24 cellular contexts compared by ENCODE assay signal in genomic region chr22:43257549-43257948, GRCh38.
DNase-seq lines count a peak whose midpoint lies in the region; ATAC-seq, FAIRE-seq and TF ChIP-seq lines count a peak whose summit lies in the region.
"Had no signal": no experiment of that assay in that cellular context is flagged by ENCODE, and none has a peak within 500 bp of the region (broad histone marks: within the 10 kb centered on the region; RNA-seq: fewer than 3 reads in every experiment).

No MANE protein-coding gene starts in this region.

- H3K4me3 Mint-ChIP-seq in immature natural killer cell (peak overlapping the region; percentile 81 to 89 (median 84)), GM23338 (no peak overlapping the region)
- H3K4me3 Mint-ChIP-seq in activated T-cell treated with anti-CD3 and anti-CD28 coated beads, Interleukin-2, amount 50 U/mL, for 72 hours, result no peak overlapping the region
- H3K4me3 Mint-ChIP-seq: activated B cell treated with CpG ODN at 0.5 μM for 24 hours; activated naive CD8-positive, alpha-beta T cell treated with anti-CD3 and anti-CD28 coated beads, Interleukin-2, amount 10 ng/mL, durations not matched to agents 7 days and 5 days; activated T-helper 17 cell treated with anti-CD3 and anti-CD28 coated beads, Interleukin-2, amount 50 U/mL, for 72 hours; B cell had no signal

- H3K27ac Mint-ChIP-seq in immature natural killer cell (peak overlapping the region; percentile 83 to 94 (median 92)), GM23338 (no peak overlapping the region)
- no peak overlapping the region for H3K27ac Mint-ChIP-seq in activated T-cell treated with anti-CD3 and anti-CD28 coated beads, Interleukin-2, amount 50 U/mL, for 72 hours
- H3K27ac Mint-ChIP-seq: activated B cell treated with CpG ODN at 0.5 μM for 24 hours; activated naive CD8-positive, alpha-beta T cell treated with anti-CD3 and anti-CD28 coated beads, Interleukin-2, amount 10 ng/mL, durations not matched to agents 7 days and 5 days; activated T-helper 17 cell treated with anti-CD3 and anti-CD28 coated beads, Interleukin-2, amount 50 U/mL, for 72 hours; B cell had no signal

- H3K27me3 ChIP-seq in bronchial epithelial cell (ENCODE audit: control insufficient read depth, insufficient read depth, low read length) (peaks cover 12% of the 10 kb centered on the region), GM23338 (ENCODE audit: insufficient read depth) (no peaks in the 10 kb centered on the region)

- no peak overlapping the region for H2AFZ ChIP-seq in GM23338

- DNase-seq in left ventricle myocardium superior, result no peak
- DNase-seq in cardiac septum (ENCODE audit: low spot score), result no peak
- DNase-seq in bronchial epithelial cell (ENCODE audit: low read depth), result peak; percentile 9
- DNase-seq in immature natural killer cell, result no peak
- DNase-seq in globus pallidus (ENCODE audit: low spot score), result no peak
- DNase-seq in GM23338 (ENCODE audit: low spot score), result no peak
- DNase-seq in stimulated activated CD4-positive, alpha-beta T cell treated with anti-CD3 and anti-CD28 coated beads, Interleukin-4, amount 100 ng/mL, for 1 hour, result no peak
- DNase-seq in activated T-cell treated with anti-CD3 and anti-CD28 coated beads, Interleukin-2, amount 50 U/mL, for 72 hours, result no peak
- DNase-seq: activated B cell treated with CpG ODN at 0.5 μM for 24 hours; activated CD4-positive, alpha-beta T cell treated with anti-CD3 and anti-CD28 coated beads, Interleukin-2, amount 50 U/mL, for 4 hours; activated naive CD8-positive, alpha-beta T cell treated with anti-CD3 and anti-CD28 coated beads, Interleukin-2, amount 10 ng/mL, durations not matched to agents 7 days and 5 days; kidney glomerular epithelial cell; mesenchymal stem cell; NCI-H1092 treated with DMSO at 0.1 percent for 48 hours; NCI-H1930; NCI-H226; occipital lobe; SHP77 had no signal

- H3F3A ChIP-seq in GM23338 (replicated peaks; ENCODE audit: low read depth), result no peaks in the 10 kb centered on the region

- no peak overlapping the region for H3K4me2 ChIP-seq in GM23338
- H3K4me2 ChIP-seq: A549 had no signal

- TF ChIP-seq CTCF in bronchial epithelial cell (IDR thresholded peaks at IDR 0.05; ENCODE audit: insufficient read depth, low read length, severe bottlenecking) (no peak), GM23338 (conservative IDR thresholded peaks at IDR 0.05; ENCODE audit: low read depth in 2 of 2) (no peak)

- ATAC-seq in left ventricle myocardium superior, result peak; percentile 25
- no peak for ATAC-seq in GM23338
- no peak for ATAC-seq in activated T-cell treated with anti-CD3 and anti-CD28 coated beads, Interleukin-2, amount 50 U/mL, for 72 hours (replicated peaks in 1 of 2)
- ATAC-seq: A549; activated T-helper 17 cell treated with anti-CD3 and anti-CD28 coated beads, Interleukin-2, amount 50 U/mL, for 72 hours had no signal

- H3K27me3 Mint-ChIP-seq in immature natural killer cell (ENCODE audit: low read depth in 3 of 3), result peaks cover 7 to 25% (median 13%) of the 10 kb centered on the region in 3 donors
- H3K27me3 Mint-ChIP-seq in GM23338 (ENCODE audit: insufficient read depth, low read depth, poor library complexity), result peaks cover 15% of the 10 kb centered on the region
- peaks cover 17% of the 10 kb centered on the region for H3K27me3 Mint-ChIP-seq in activated T-cell treated with anti-CD3 and anti-CD28 coated beads, Interleukin-2, amount 50 U/mL, for 72 hours (ENCODE audit: low read depth)
- H3K27me3 Mint-ChIP-seq: activated T-helper 17 cell treated with anti-CD3 and anti-CD28 coated beads, Interleukin-2, amount 50 U/mL, for 72 hours had no signal

- H3K4me1 Mint-ChIP-seq in immature natural killer cell, result peaks cover 59 to 68% of the 10 kb centered on the region in 2 donors
- peaks cover 3% of the 10 kb centered on the region; the same call in 2 of the 3 replicates for H3K4me1 Mint-ChIP-seq in GM23338
- no peaks in the 10 kb centered on the region for H3K4me1 Mint-ChIP-seq in activated T-cell treated with anti-CD3 and anti-CD28 coated beads, Interleukin-2, amount 50 U/mL, for 72 hours (ENCODE audit: low read depth)
- H3K4me1 Mint-ChIP-seq: activated T-helper 17 cell treated with anti-CD3 and anti-CD28 coated beads, Interleukin-2, amount 50 U/mL, for 72 hours had no signal

- H3K27ac ChIP-seq in GM23338 (ENCODE audit: low read depth), result no peak overlapping the region
- H3K27ac ChIP-seq: A549, skin epidermis had no signal

- H3K9me3 Mint-ChIP-seq in immature natural killer cell (peaks cover 0 to 2% (median 0%) of the 10 kb centered on the region in 6 donors), GM23338 (no peaks in the 10 kb centered on the region)
- H3K9me3 Mint-ChIP-seq in activated T-cell treated with anti-CD3 and anti-CD28 coated beads, Interleukin-2, amount 50 U/mL, for 72 hours, result no peaks in the 10 kb centered on the region
- H3K9me3 Mint-ChIP-seq: activated B cell treated with CpG ODN at 0.5 μM for 24 hours; activated naive CD8-positive, alpha-beta T cell treated with anti-CD3 and anti-CD28 coated beads, Interleukin-2, amount 10 ng/mL, durations not matched to agents 7 days and 5 days; activated T-helper 17 cell treated with anti-CD3 and anti-CD28 coated beads, Interleukin-2, amount 50 U/mL, for 72 hours had no signal

- H4K20me1 ChIP-seq in GM23338 (replicated peaks; ENCODE audit: insufficient read depth), result no peaks in the 10 kb centered on the region

- no peaks in the 10 kb centered on the region for H3K79me2 ChIP-seq in GM23338 (replicated peaks; ENCODE audit: insufficient read depth)

- FAIRE-seq in bronchial epithelial cell (lab: Jason Lieb, UNC), result no peak
- FAIRE-seq: A549, H54, urothelium cell line had no signal

- H3K36me3 Mint-ChIP-seq in immature natural killer cell, result peaks cover 0 to 7% (median 4%) of the 10 kb centered on the region in 3 donors
- H3K36me3 Mint-ChIP-seq in GM23338 (ENCODE audit: low read depth), result no peaks in the 10 kb centered on the region; the same call in 2 of the 3 replicates
- no peaks in the 10 kb centered on the region for H3K36me3 Mint-ChIP-seq in activated T-cell treated with anti-CD3 and anti-CD28 coated beads, Interleukin-2, amount 50 U/mL, for 72 hours (ENCODE audit: insufficient read depth in 2 of 2)
- H3K36me3 Mint-ChIP-seq: activated naive CD8-positive, alpha-beta T cell treated with anti-CD3 and anti-CD28 coated beads, Interleukin-2, amount 10 ng/mL, durations not matched to agents 7 days and 5 days had no signal

- no peaks in the 10 kb centered on the region for H3K4me1 ChIP-seq in GM23338 (ENCODE audit: insufficient read depth)
- H3K4me1 ChIP-seq: A549 had no signal

- H3K4me3 ChIP-seq in bronchial epithelial cell (ENCODE audit: low read depth, low read length) (no peak overlapping the region), GM23338 (no peak overlapping the region)
- H3K4me3 ChIP-seq: A549, skin epidermis had no signal

- intact Hi-C loops in left ventricle myocardium superior (cut with micrococcal nuclease), result no loop called here
- intact Hi-C loops in cardiac septum (cut with DNase I), result no loop called here

- H3K9me2 ChIP-seq in GM23338 (ENCODE audit: insufficient read depth), result no peaks in the 10 kb centered on the region

- no peaks in the 10 kb centered on the region for H3K36me3 ChIP-seq in bronchial epithelial cell (ENCODE audit: control insufficient read depth, insufficient read depth, low read length)
- H3K36me3 ChIP-seq in GM23338 (ENCODE audit: insufficient read depth), result no peaks in the 10 kb centered on the region

Comparison
In these comparisons a context has a peak if more than half of its experiments do, and no peak if none do; other contexts are left out.
1. H3K27ac Mint-ChIP-seq: peak in immature natural killer cell (6 of 6); none in GM23338 (single experiment) and activated T-cell treated with anti-CD3 and anti-CD28 coated beads, Interleukin-2, amount 50 U/mL, for 72 hours (single experiment).
2. H3K4me3 Mint-ChIP-seq: peak in immature natural killer cell (5 of 5); none in GM23338 (single experiment) and activated T-cell treated with anti-CD3 and anti-CD28 coated beads, Interleukin-2, amount 50 U/mL, for 72 hours (0 of 2).